In genomic region chr6:28111964-28112363, GRCh38 we compare ENCODE assay signal across 11 cellular contexts.
"Had no signal": no experiment of that assay in that cellular context is flagged by ENCODE, and none has a peak within 500 bp of the region (broad histone marks: within the 10 kb centered on the region; RNA-seq: fewer than 3 reads in every experiment).

No MANE protein-coding gene starts in this region.

- H2AFZ ChIP-seq: GM23248, GM23338 had no signal

- H3K4me1 ChIP-seq: HAP-1 had no signal

- H3K4me2 ChIP-seq: GM23338 had no signal

- H3K4me3 ChIP-seq: GM23248, GM23338, HAP-1 had no signal

- FAIRE-seq: H1, H54 had no signal

- H3K9ac ChIP-seq: GM23248 had no signal

- ATAC-seq: GM23338, HCT116 had no signal

- H3K27ac ChIP-seq: GM23248 had no signal

- H3K9me3 ChIP-seq: HAP-1 had no signal

- DNase-seq: GM23248, GOT3, H7, H9, HCEC 1CT, HFFc6 had no signal
